ENCODE assay signal across 29 cellular contexts in genomic region chr14:61870163-61870562, GRCh38. TPM values are rescaled to one million over a fixed set of nuclear protein-coding genes. Genes with fewer than 3 reads are reported as not detected.
"Had no signal": no experiment of that assay in that cellular context is flagged by ENCODE, and none has a peak within 500 bp of the region (broad histone marks: within the 10 kb centered on the region; RNA-seq: fewer than 3 reads in every experiment).

No MANE protein-coding gene starts in this region.

- H3K27me3 Mint-ChIP-seq: progenitor cell of endocrine pancreas had no signal

- H3K36me3 ChIP-seq: esophagus squamous epithelium, heart right ventricle, left lung, stomach, thyroid gland had no signal

- DNase-seq: dermis blood vessel endothelial cell; effector memory CD8-positive, alpha-beta T cell; erythroblast; esophagus squamous epithelium; foreskin melanocyte; glutamatergic neuron; heart right ventricle; hippocampal formation; left cardiac atrium; left lung; mesendoderm; midbrain; naive thymus-derived CD4-positive, alpha-beta T cell; stimulated activated CD4-positive, alpha-beta T cell treated with anti-CD3 and anti-CD28 coated beads, Interleukin-12 subunit alpha, Interleukin-12 subunit beta, amount 100 ng/mL, for 4 hours; stimulated activated CD4-positive, alpha-beta T cell treated with anti-CD3 and anti-CD28 coated beads, Interleukin-1b, Interleukin-23, amount 100 ng/mL, for 48 hours; stimulated activated CD4-positive, alpha-beta T cell treated with anti-CD3 and anti-CD28 coated beads, Interleukin-4, amount 100 ng/mL, for 1 hour; stimulated activated CD8-positive, alpha-beta memory T cell treated with anti-CD3 and anti-CD28 coated beads, Interleukin-4, amount 100 ng/mL, for 48 hours; stimulated activated naive CD4-positive, alpha-beta T cell treated with Interleukin-2 at 50 U/mL for 16 hours; stomach; thyroid gland had no signal

- H3K9me3 ChIP-seq: esophagus squamous epithelium, left lung, thyroid gland had no signal

- H3K4me2 ChIP-seq: neural progenitor cell, smooth muscle cell had no signal

- H3K36me3 Mint-ChIP-seq: neural progenitor cell, type B pancreatic cell had no signal

- H3K4me3 Mint-ChIP-seq: effector memory CD8-positive, alpha-beta T cell; naive thymus-derived CD4-positive, alpha-beta T cell; nephron; neural progenitor cell; type B pancreatic cell had no signal

- H3K27ac Mint-ChIP-seq: effector memory CD8-positive, alpha-beta T cell; naive thymus-derived CD4-positive, alpha-beta T cell; nephron; neural progenitor cell; progenitor cell of endocrine pancreas; type B pancreatic cell had no signal

- H3K4me1 ChIP-seq: esophagus squamous epithelium, heart right ventricle, left lung, neural progenitor cell, parathyroid adenoma, stomach, thyroid gland had no signal

- ATAC-seq: effector memory CD8-positive, alpha-beta T cell; heart right ventricle; left cardiac atrium; left lung; naive thymus-derived CD4-positive, alpha-beta T cell; sciatic nerve had no signal

- H2AFZ ChIP-seq: neural progenitor cell, parathyroid adenoma had no signal

- H3K27ac ChIP-seq: coronary artery, esophagus squamous epithelium, heart right ventricle, left lung, neural progenitor cell, parathyroid adenoma, stomach, thyroid gland had no signal

- H3K79me2 ChIP-seq: parathyroid adenoma had no signal

- H3K27me3 ChIP-seq: esophagus squamous epithelium, neural progenitor cell, stomach, thyroid gland had no signal

- H3K4me3 ChIP-seq: coronary artery, esophagus squamous epithelium, heart right ventricle, left lung, neural progenitor cell, smooth muscle cell, stomach, thyroid gland had no signal

- H3K9ac ChIP-seq: neural progenitor cell, parathyroid adenoma had no signal

- H3K4me1 Mint-ChIP-seq: nephron, neural progenitor cell had no signal

RNA-seq across cellular contexts. Expression of gene SYT16, which starts 57.7 kb away (rescaled TPM):
- total RNA-seq: naive thymus-derived CD4-positive, alpha-beta T cell; sciatic nerve; subcutaneous adipose tissue had no signal
- polyA plus RNA-seq: naive thymus-derived CD4-positive, alpha-beta T cell; smooth muscle cell had no signal
